In genomic region chr11:64242920-64243854, GRCh38 we compare ENCODE assay signal across 8 cellular contexts. TPM values are rescaled to one million over a fixed set of nuclear protein-coding genes. Genes with fewer than 3 reads are reported as not detected.
A peak's percentile ranks its signal among the peaks of the same experiment; 100 is the strongest.
DNase-seq lines count a peak whose midpoint lies in the region; ATAC-seq and TF ChIP-seq lines count a peak whose summit lies in the region.

No MANE protein-coding gene starts in this region.

- peak overlapping the region in 1 of 2 donors; percentile 31 for H3K27ac Mint-ChIP-seq in natural killer cell treated with Interleukin-12 subunit alpha and Interleukin-12 subunit beta and Interleukin-15 and Interleukin-18, amount 100 ng/mL, for 72 hours

- DNase-seq in AG09309 (ENCODE audit: low read depth) (no peak), body of pancreas (no peak), SKM-1 treated with dmso at 0.1 percent for 144 hours (lab: John Stamatoyannopoulos, UW; ENCODE audit: unreplicated experiment) (no peak), foreskin melanocyte (no peak), OCI-M2 (lab: John Stamatoyannopoulos, UW; ENCODE audit: unreplicated experiment) (no peak)
- no peak for DNase-seq in natural killer cell treated with Interleukin-12 subunit alpha and Interleukin-12 subunit beta and Interleukin-15 and Interleukin-18, amount 100 ng/mL, for 72 hours (ENCODE audit: low spot score)

- no peak overlapping the region for H3K9ac ChIP-seq in HUES64 (ENCODE audit: low read depth, low read length)

- ATAC-seq in body of pancreas (no peak), GM18870 (IDR thresholded peaks at IDR 0.05; ENCODE audit: unreplicated experiment) (no peak)
- ATAC-seq in natural killer cell treated with Interleukin-12 subunit alpha and Interleukin-12 subunit beta and Interleukin-15 and Interleukin-18, amount 100 ng/mL, for 72 hours = no peak

- peaks cover 12 to 40% of the 10 kb centered on the region in 2 donors for H3K4me1 Mint-ChIP-seq in natural killer cell treated with Interleukin-12 subunit alpha and Interleukin-12 subunit beta and Interleukin-15 and Interleukin-18, amount 100 ng/mL, for 72 hours (ENCODE audit: low read depth in 2 of 2)

- H3K36me3 ChIP-seq in HUES64 (ENCODE audit: insufficient read depth, low read length) (peaks cover 28% of the 10 kb centered on the region), body of pancreas (replicated peaks in 1 of 2; ENCODE audit: insufficient read depth in 1 of 2, low read depth in 2 of 2) (no peaks in the 10 kb centered on the region)

- H3K9me3 Mint-ChIP-seq in natural killer cell treated with Interleukin-12 subunit alpha and Interleukin-12 subunit beta and Interleukin-15 and Interleukin-18, amount 100 ng/mL, for 72 hours = no peaks in the 10 kb centered on the region

- no peak for TF ChIP-seq CTCF in AG09309 (IDR thresholded peaks at IDR 0.05; ENCODE audit: control insufficient read depth, insufficient read depth, low read depth, low read length, missing control alignments)
- no peak for TF ChIP-seq CTCF in body of pancreas (IDR thresholded peaks at IDR 0.05)

- no peaks in the 10 kb centered on the region for H3K27me3 Mint-ChIP-seq in natural killer cell treated with Interleukin-12 subunit alpha and Interleukin-12 subunit beta and Interleukin-15 and Interleukin-18, amount 100 ng/mL, for 72 hours

- H3K27me3 ChIP-seq in HUES64 (ENCODE audit: insufficient read depth, low read length) (no peaks in the 10 kb centered on the region), body of pancreas (no peaks in the 10 kb centered on the region)

- H3K4me3 Mint-ChIP-seq in natural killer cell treated with Interleukin-12 subunit alpha and Interleukin-12 subunit beta and Interleukin-15 and Interleukin-18, amount 100 ng/mL, for 72 hours = peak overlapping the region; percentile 92

- H3K27ac ChIP-seq in HUES64 (ENCODE audit: low read depth, low read length) (no peak overlapping the region), body of pancreas (peak overlapping the region; percentile 98 to 100 (median 100))

- no peaks in the 10 kb centered on the region for H3K36me3 Mint-ChIP-seq in natural killer cell treated with Interleukin-12 subunit alpha and Interleukin-12 subunit beta and Interleukin-15 and Interleukin-18, amount 100 ng/mL, for 72 hours

- peaks cover 21% of the 10 kb centered on the region for H3K4me1 ChIP-seq in HUES64 (ENCODE audit: insufficient read depth, low read length)
- peaks cover 69% of the 10 kb centered on the region for H3K4me1 ChIP-seq in body of pancreas

- intact Hi-C loops in body of pancreas (cut with DNase I) = no loop called here

- H3K9me3 ChIP-seq in HUES64 (ENCODE audit: insufficient read depth, low read depth, low read length) (no peaks in the 10 kb centered on the region), body of pancreas (no peaks in the 10 kb centered on the region)

- 91% methylated on average over 16 of the region's 16 CpGs for WGBS in HUES64
- 70 to 77% methylated on average over 16 of the region's 16 CpGs for WGBS in body of pancreas, 2 donors

- no peak for TF ChIP-seq POLR2A in body of pancreas (IDR thresholded peaks at IDR 0.05)

- H3K4me3 ChIP-seq in AG09309 (ENCODE audit: control insufficient read depth, low read depth, low read length) (peak overlapping the region; percentile 2), HUES64 (ENCODE audit: low read length) (peak overlapping the region; percentile 76; the same call in 1 of the 2 replicates), body of pancreas (no peak overlapping the region)

RNA-seq across cellular contexts. Expression of gene FKBP2, which starts 2.3 kb away (rescaled TPM):
- polyA plus RNA-seq in HUES64 (2013, experiment 1 of 2) = 59.7 TPM
- 70.2 TPM for polyA plus RNA-seq in HUES64 (2013, experiment 2 of 2)
- total RNA-seq in body of pancreas = 10 to 100 TPM; 42.0 to 92.6 TPM
- 10 to 100 TPM; 33.1 to 53.5 TPM for total RNA-seq in natural killer cell treated with Interleukin-12 subunit alpha and Interleukin-12 subunit beta and Interleukin-15 and Interleukin-18, amount 100 ng/mL, for 72 hours

RNA-seq across cellular contexts. Expression of gene PPP1R14B, which starts 3.6 kb away (rescaled TPM):
- polyA plus RNA-seq in HUES64 (2013, experiment 1 of 2) = 353 TPM
- 328 TPM for polyA plus RNA-seq in HUES64 (2013, experiment 2 of 2)
- total RNA-seq in body of pancreas = 100 to 1,000 TPM in 1 of 2 donors, 10 to 100 TPM in 1; 87.7 to 112 TPM
- total RNA-seq in natural killer cell treated with Interleukin-12 subunit alpha and Interleukin-12 subunit beta and Interleukin-15 and Interleukin-18, amount 100 ng/mL, for 72 hours = 100 to 1,000 TPM; 130 to 236 TPM

RNA-seq across cellular contexts. Expression of gene PLCB3, which starts 8.1 kb away (rescaled TPM):
- polyA plus RNA-seq in HUES64 (2013, experiment 1 of 2) = 44.7 TPM
- polyA plus RNA-seq in HUES64 (2013, experiment 2 of 2) = 41.8 TPM
- total RNA-seq in body of pancreas = 10 to 100 TPM; 13.8 to 14.5 TPM
- 10 to 100 TPM; 13.9 to 16.4 TPM for total RNA-seq in natural killer cell treated with Interleukin-12 subunit alpha and Interleukin-12 subunit beta and Interleukin-15 and Interleukin-18, amount 100 ng/mL, for 72 hours

RNA-seq across cellular contexts. Expression of gene VEGFB, which starts 8.8 kb away (rescaled TPM):
- polyA plus RNA-seq in HUES64 (2013, experiment 1 of 2) = 27.9 TPM
- polyA plus RNA-seq in HUES64 (2013, experiment 2 of 2) = 35.6 TPM
- 100 to 1,000 TPM in 1 of 2 donors, 10 to 100 TPM in 1; 32.4 to 108 TPM for total RNA-seq in body of pancreas
- total RNA-seq in natural killer cell treated with Interleukin-12 subunit alpha and Interleukin-12 subunit beta and Interleukin-15 and Interleukin-18, amount 100 ng/mL, for 72 hours = 10 to 100 TPM; 38.7 to 42.3 TPM

RNA-seq across cellular contexts. Expression of gene DNAJC4, which starts 12.8 kb away (rescaled TPM):
- polyA plus RNA-seq in HUES64 (2013, experiment 1 of 2) = 14.8 TPM
- polyA plus RNA-seq in HUES64 (2013, experiment 2 of 2) = 23.0 TPM
- total RNA-seq in body of pancreas = 10 to 100 TPM; 23.6 to 56.7 TPM
- 10 to 100 TPM; 31.2 to 33.0 TPM for total RNA-seq in natural killer cell treated with Interleukin-12 subunit alpha and Interleukin-12 subunit beta and Interleukin-15 and Interleukin-18, amount 100 ng/mL, for 72 hours

Comparison
In these comparisons a context has a peak if more than half of its experiments do, and no peak if none do; other contexts are left out.
1. H3K4me3 ChIP-seq: peak in AG09309 (single experiment) and HUES64 (single experiment); none in body of pancreas (0 of 2).